Comparison of ENCODE assay signal across 1 cellular context in the genomic region with DNA sequence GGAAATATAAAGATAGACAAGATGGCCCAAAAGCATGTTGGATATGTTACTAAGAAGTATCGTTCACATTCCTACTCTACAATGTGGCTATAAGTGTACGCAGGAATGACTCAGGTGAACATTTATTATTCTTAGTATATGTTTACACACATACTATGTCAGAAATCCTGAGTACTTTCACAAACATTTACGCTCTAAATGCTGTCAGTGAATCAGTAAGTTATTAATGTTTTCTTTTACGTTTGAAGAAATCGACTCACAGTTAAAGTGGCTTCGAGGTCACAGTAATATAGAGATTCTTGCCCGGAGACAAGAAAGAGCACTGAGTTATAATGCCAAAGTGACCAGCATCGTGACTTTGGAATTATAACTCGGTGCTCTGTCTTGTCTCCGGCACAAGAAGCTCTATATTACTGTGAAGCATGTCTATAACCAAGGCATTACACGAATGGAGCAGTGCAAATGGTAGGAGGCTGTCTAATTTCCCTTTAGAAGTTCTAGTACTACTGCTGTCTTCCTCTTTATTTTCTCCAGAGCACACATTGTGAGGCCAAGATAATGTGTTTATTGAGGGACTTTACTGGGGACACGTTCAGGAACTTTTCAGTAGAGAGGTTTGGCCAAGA.
TF ChIP-seq lines count a peak whose summit lies in the region.

No MANE protein-coding gene starts in this region.

TF ChIP-seq in GM23338, 12 proteins besides CTCF, POLR2A, EP300 and RAD21:
- TF ChIP-seq, protein P1, sequence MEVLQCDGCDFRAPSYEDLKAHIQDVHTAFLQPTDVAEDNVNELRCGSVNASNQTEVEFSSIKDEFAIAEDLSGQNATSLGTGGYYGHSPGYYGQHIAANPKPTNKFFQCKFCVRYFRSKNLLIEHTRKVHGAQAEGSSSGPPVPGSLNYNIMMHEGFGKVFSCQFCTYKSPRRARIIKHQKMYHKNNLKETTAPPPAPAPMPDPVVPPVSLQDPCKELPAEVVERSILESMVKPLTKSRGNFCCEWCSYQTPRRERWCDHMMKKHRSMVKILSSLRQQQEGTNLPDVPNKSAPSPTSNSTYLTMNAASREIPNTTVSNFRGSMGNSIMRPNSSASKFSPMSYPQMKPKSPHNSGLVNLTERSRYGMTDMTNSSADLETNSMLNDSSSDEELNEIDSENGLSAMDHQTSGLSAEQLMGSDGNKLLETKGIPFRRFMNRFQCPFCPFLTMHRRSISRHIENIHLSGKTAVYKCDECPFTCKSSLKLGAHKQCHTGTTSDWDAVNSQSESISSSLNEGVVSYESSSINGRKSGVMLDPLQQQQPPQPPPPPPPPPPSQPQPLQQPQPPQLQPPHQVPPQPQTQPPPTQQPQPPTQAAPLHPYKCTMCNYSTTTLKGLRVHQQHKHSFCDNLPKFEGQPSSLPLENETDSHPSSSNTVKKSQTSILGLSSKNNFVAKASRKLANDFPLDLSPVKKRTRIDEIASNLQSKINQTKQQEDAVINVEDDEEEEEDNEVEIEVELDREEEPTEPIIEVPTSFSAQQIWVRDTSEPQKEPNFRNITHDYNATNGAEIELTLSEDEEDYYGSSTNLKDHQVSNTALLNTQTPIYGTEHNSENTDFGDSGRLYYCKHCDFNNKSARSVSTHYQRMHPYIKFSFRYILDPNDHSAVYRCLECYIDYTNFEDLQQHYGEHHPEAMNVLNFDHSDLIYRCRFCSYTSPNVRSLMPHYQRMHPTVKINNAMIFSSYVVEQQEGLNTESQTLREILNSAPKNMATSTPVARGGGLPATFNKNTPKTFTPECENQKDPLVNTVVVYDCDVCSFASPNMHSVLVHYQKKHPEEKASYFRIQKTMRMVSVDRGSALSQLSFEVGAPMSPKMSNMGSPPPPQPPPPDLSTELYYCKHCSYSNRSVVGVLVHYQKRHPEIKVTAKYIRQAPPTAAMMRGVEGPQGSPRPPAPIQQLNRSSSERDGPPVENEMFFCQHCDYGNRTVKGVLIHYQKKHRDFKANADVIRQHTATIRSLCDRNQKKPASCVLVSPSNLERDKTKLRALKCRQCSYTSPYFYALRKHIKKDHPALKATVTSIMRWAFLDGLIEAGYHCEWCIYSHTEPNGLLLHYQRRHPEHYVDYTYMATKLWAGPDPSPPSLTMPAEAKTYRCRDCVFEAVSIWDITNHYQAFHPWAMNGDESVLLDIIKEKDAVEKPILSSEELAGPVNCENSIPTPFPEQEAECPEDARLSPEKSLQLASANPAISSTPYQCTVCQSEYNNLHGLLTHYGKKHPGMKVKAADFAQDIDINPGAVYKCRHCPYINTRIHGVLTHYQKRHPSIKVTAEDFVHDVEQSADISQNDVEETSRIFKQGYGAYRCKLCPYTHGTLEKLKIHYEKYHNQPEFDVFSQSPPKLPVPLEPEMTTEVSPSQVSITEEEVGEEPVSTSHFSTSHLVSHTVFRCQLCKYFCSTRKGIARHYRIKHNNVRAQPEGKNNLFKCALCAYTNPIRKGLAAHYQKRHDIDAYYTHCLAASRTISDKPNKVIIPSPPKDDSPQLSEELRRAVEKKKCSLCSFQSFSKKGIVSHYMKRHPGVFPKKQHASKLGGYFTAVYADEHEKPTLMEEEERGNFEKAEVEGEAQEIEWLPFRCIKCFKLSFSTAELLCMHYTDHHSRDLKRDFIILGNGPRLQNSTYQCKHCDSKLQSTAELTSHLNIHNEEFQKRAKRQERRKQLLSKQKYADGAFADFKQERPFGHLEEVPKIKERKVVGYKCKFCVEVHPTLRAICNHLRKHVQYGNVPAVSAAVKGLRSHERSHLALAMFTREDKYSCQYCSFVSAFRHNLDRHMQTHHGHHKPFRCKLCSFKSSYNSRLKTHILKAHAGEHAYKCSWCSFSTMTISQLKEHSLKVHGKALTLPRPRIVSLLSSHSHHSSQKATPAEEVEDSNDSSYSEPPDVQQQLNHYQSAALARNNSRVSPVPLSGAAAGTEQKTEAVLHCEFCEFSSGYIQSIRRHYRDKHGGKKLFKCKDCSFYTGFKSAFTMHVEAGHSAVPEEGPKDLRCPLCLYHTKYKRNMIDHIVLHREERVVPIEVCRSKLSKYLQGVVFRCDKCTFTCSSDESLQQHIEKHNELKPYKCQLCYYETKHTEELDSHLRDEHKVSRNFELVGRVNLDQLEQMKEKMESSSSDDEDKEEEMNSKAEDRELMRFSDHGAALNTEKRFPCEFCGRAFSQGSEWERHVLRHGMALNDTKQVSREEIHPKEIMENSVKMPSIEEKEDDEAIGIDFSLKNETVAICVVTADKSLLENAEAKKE (CRISPR knock-in tag; IDR thresholded peaks at IDR 0.05) = no peak
- TF ChIP-seq, protein P2, sequence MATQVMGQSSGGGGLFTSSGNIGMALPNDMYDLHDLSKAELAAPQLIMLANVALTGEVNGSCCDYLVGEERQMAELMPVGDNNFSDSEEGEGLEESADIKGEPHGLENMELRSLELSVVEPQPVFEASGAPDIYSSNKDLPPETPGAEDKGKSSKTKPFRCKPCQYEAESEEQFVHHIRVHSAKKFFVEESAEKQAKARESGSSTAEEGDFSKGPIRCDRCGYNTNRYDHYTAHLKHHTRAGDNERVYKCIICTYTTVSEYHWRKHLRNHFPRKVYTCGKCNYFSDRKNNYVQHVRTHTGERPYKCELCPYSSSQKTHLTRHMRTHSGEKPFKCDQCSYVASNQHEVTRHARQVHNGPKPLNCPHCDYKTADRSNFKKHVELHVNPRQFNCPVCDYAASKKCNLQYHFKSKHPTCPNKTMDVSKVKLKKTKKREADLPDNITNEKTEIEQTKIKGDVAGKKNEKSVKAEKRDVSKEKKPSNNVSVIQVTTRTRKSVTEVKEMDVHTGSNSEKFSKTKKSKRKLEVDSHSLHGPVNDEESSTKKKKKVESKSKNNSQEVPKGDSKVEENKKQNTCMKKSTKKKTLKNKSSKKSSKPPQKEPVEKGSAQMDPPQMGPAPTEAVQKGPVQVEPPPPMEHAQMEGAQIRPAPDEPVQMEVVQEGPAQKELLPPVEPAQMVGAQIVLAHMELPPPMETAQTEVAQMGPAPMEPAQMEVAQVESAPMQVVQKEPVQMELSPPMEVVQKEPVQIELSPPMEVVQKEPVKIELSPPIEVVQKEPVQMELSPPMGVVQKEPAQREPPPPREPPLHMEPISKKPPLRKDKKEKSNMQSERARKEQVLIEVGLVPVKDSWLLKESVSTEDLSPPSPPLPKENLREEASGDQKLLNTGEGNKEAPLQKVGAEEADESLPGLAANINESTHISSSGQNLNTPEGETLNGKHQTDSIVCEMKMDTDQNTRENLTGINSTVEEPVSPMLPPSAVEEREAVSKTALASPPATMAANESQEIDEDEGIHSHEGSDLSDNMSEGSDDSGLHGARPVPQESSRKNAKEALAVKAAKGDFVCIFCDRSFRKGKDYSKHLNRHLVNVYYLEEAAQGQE (IDR thresholded peaks at IDR 0.05; ENCODE audit: unreplicated experiment) = no peak
- TF ChIP-seq JUNB (IDR thresholded peaks at IDR 0.05; ENCODE audit: unreplicated experiment) (no peak), ZNF114 (CRISPR knock-in tag; IDR thresholded peaks at IDR 0.05) (no peak), ZNF331 (CRISPR knock-in tag; IDR thresholded peaks at IDR 0.05; ENCODE audit: low read depth) (no peak), EZH2 (IDR thresholded peaks at IDR 0.05; ENCODE audit: low read depth, unreplicated experiment) (no peak), NANOG (IDR thresholded peaks at IDR 0.05; ENCODE audit: borderline replicate concordance) (no peak), CREB1 (CRISPR knock-in tag; IDR thresholded peaks at IDR 0.05; ENCODE audit: low read depth) (no peak)
- TF ChIP-seq, protein P3, sequence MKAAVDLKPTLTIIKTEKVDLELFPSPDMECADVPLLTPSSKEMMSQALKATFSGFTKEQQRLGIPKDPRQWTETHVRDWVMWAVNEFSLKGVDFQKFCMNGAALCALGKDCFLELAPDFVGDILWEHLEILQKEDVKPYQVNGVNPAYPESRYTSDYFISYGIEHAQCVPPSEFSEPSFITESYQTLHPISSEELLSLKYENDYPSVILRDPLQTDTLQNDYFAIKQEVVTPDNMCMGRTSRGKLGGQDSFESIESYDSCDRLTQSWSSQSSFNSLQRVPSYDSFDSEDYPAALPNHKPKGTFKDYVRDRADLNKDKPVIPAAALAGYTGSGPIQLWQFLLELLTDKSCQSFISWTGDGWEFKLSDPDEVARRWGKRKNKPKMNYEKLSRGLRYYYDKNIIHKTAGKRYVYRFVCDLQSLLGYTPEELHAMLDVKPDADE (IDR thresholded peaks at IDR 0.05) = no peak
